ENCODE assay signal across 1 cellular context in genomic region chr6:114342826-114343781, GRCh38.
TF ChIP-seq lines count a peak whose summit lies in the region.

A gene with protein sequence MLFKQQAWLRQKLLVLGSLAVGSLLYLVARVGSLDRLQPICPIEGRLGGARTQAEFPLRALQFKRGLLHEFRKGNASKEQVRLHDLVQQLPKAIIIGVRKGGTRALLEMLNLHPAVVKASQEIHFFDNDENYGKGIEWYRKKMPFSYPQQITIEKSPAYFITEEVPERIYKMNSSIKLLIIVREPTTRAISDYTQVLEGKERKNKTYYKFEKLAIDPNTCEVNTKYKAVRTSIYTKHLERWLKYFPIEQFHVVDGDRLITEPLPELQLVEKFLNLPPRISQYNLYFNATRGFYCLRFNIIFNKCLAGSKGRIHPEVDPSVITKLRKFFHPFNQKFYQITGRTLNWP (minus strand): TSS chr6:114343023. CDS start chr6:114062845, 280,178 bp downstream.

TF ChIP-seq in WTC11, 78 proteins besides CTCF, POLR2A, EP300 and RAD21 (continued from another document and continues in another):
- TF ChIP-seq ZBTB43 (CRISPR knock-in tag; IDR thresholded peaks at IDR 0.05) = peak; percentile 61; the same call in 1 of the 2 replicates
- 0 out of 2 replicates have a peak, but pooled peaks have one; percentile 25 for TF ChIP-seq ETV6 (CRISPR knock-in tag; IDR thresholded peaks at IDR 0.05)
- 0 out of 2 replicates have a peak, but pooled peaks have one; percentile 3 for TF ChIP-seq ZNF416 (CRISPR knock-in tag; IDR thresholded peaks at IDR 0.05)
- TF ChIP-seq, protein P1, sequence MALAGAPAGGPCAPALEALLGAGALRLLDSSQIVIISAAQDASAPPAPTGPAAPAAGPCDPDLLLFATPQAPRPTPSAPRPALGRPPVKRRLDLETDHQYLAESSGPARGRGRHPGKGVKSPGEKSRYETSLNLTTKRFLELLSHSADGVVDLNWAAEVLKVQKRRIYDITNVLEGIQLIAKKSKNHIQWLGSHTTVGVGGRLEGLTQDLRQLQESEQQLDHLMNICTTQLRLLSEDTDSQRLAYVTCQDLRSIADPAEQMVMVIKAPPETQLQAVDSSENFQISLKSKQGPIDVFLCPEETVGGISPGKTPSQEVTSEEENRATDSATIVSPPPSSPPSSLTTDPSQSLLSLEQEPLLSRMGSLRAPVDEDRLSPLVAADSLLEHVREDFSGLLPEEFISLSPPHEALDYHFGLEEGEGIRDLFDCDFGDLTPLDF (CRISPR knock-in tag; IDR thresholded peaks at IDR 0.05) = no peak
- no peak for TF ChIP-seq ATF2 (CRISPR knock-in tag; IDR thresholded peaks at IDR 0.05; ENCODE audit: borderline replicate concordance, low read depth)
- TF ChIP-seq GABPB1 (CRISPR knock-in tag; IDR thresholded peaks at IDR 0.05) = no peak
- TF ChIP-seq PREB (CRISPR knock-in tag; IDR thresholded peaks at IDR 0.05; ENCODE audit: borderline replicate concordance) = no peak
- TF ChIP-seq, protein P2, sequence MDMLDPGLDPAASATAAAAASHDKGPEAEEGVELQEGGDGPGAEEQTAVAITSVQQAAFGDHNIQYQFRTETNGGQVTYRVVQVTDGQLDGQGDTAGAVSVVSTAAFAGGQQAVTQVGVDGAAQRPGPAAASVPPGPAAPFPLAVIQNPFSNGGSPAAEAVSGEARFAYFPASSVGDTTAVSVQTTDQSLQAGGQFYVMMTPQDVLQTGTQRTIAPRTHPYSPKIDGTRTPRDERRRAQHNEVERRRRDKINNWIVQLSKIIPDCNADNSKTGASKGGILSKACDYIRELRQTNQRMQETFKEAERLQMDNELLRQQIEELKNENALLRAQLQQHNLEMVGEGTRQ (CRISPR knock-in tag; IDR thresholded peaks at IDR 0.05) = no peak
- no peak for TF ChIP-seq MLX (CRISPR knock-in tag; IDR thresholded peaks at IDR 0.05)
- peak; percentile 74; the same call in 1 of the 2 replicates for TF ChIP-seq NFE2L1 (CRISPR knock-in tag; IDR thresholded peaks at IDR 0.05)
- no peak for TF ChIP-seq JAZF1 (CRISPR knock-in tag; IDR thresholded peaks at IDR 0.05)
- TF ChIP-seq, protein P3, sequence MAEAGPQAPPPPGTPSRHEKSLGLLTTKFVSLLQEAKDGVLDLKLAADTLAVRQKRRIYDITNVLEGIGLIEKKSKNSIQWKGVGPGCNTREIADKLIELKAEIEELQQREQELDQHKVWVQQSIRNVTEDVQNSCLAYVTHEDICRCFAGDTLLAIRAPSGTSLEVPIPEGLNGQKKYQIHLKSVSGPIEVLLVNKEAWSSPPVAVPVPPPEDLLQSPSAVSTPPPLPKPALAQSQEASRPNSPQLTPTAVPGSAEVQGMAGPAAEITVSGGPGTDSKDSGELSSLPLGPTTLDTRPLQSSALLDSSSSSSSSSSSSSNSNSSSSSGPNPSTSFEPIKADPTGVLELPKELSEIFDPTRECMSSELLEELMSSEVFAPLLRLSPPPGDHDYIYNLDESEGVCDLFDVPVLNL (CRISPR knock-in tag; IDR thresholded peaks at IDR 0.05; ENCODE audit: borderline replicate concordance, low read depth) = no peak
- TF ChIP-seq ZNF263 (CRISPR knock-in tag; IDR thresholded peaks at IDR 0.05; ENCODE audit: low read depth) = peak; percentile 98
- TF ChIP-seq ZNF281 (CRISPR knock-in tag; IDR thresholded peaks at IDR 0.05) = no peak
- TF ChIP-seq, protein P4, sequence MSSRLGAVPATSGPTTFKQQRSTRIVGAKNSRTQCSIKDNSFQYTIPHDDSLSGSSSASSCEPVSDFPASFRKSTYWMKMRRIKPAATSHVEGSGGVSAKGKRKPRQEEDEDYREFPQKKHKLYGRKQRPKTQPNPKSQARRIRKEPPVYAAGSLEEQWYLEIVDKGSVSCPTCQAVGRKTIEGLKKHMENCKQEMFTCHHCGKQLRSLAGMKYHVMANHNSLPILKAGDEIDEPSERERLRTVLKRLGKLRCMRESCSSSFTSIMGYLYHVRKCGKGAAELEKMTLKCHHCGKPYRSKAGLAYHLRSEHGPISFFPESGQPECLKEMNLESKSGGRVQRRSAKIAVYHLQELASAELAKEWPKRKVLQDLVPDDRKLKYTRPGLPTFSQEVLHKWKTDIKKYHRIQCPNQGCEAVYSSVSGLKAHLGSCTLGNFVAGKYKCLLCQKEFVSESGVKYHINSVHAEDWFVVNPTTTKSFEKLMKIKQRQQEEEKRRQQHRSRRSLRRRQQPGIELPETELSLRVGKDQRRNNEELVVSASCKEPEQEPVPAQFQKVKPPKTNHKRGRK (CRISPR knock-in tag; IDR thresholded peaks at IDR 0.05; ENCODE audit: borderline replicate concordance) = no peak
- no peak for TF ChIP-seq EMX1 (CRISPR knock-in tag; IDR thresholded peaks at IDR 0.05)
- TF ChIP-seq HMGXB4 (CRISPR knock-in tag; IDR thresholded peaks at IDR 0.05) = peak; percentile 82; the same call in 1 of the 2 replicates
- TF ChIP-seq, protein P5, sequence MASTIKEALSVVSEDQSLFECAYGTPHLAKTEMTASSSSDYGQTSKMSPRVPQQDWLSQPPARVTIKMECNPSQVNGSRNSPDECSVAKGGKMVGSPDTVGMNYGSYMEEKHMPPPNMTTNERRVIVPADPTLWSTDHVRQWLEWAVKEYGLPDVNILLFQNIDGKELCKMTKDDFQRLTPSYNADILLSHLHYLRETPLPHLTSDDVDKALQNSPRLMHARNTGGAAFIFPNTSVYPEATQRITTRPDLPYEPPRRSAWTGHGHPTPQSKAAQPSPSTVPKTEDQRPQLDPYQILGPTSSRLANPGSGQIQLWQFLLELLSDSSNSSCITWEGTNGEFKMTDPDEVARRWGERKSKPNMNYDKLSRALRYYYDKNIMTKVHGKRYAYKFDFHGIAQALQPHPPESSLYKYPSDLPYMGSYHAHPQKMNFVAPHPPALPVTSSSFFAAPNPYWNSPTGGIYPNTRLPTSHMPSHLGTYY (CRISPR knock-in tag; IDR thresholded peaks at IDR 0.05) = peak; percentile 82; the same call in 1 of the 2 replicates
- TF ChIP-seq, protein P6, sequence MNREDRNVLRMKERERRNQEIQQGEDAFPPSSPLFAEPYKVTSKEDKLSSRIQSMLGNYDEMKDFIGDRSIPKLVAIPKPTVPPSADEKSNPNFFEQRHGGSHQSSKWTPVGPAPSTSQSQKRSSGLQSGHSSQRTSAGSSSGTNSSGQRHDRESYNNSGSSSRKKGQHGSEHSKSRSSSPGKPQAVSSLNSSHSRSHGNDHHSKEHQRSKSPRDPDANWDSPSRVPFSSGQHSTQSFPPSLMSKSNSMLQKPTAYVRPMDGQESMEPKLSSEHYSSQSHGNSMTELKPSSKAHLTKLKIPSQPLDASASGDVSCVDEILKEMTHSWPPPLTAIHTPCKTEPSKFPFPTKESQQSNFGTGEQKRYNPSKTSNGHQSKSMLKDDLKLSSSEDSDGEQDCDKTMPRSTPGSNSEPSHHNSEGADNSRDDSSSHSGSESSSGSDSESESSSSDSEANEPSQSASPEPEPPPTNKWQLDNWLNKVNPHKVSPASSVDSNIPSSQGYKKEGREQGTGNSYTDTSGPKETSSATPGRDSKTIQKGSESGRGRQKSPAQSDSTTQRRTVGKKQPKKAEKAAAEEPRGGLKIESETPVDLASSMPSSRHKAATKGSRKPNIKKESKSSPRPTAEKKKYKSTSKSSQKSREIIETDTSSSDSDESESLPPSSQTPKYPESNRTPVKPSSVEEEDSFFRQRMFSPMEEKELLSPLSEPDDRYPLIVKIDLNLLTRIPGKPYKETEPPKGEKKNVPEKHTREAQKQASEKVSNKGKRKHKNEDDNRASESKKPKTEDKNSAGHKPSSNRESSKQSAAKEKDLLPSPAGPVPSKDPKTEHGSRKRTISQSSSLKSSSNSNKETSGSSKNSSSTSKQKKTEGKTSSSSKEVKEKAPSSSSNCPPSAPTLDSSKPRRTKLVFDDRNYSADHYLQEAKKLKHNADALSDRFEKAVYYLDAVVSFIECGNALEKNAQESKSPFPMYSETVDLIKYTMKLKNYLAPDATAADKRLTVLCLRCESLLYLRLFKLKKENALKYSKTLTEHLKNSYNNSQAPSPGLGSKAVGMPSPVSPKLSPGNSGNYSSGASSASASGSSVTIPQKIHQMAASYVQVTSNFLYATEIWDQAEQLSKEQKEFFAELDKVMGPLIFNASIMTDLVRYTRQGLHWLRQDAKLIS (CRISPR knock-in tag; IDR thresholded peaks at IDR 0.05; ENCODE audit: borderline replicate concordance) = peak; percentile 73; the same call in 1 of the 2 replicates
- TF ChIP-seq ZNF671 (CRISPR knock-in tag; IDR thresholded peaks at IDR 0.05) = no peak
- TF ChIP-seq RELA (CRISPR knock-in tag; IDR thresholded peaks at IDR 0.05; ENCODE audit: borderline replicate concordance) = no peak
